8 cellular contexts compared by ENCODE assay signal in genomic region chr14:91350813-91351507, GRCh38.
DNase-seq lines count a peak whose midpoint lies in the region; ATAC-seq and TF ChIP-seq lines count a peak whose summit lies in the region.

No MANE protein-coding gene starts in this region.

- no peaks in the 10 kb centered on the region for H3K9me3 Mint-ChIP-seq in activated naive CD8-positive, alpha-beta T cell treated with anti-CD3 and anti-CD28 coated beads, Interleukin-2, amount 10 ng/mL, durations not matched to agents 7 days and 5 days

- intact Hi-C loops in lower leg skin (cut with DNase I; ENCODE audit: low total_unique reads) = loop anchor here (1.0 kb wide), 1 partner anchor 31 kb away; no protein-coding TSS in a partner anchor

- H3K4me1 Mint-ChIP-seq in activated naive CD8-positive, alpha-beta T cell treated with anti-CD3 and anti-CD28 coated beads, Interleukin-2, amount 10 ng/mL, durations not matched to agents 7 days and 5 days = peaks cover 78% of the 10 kb centered on the region

- H3K4me3 Mint-ChIP-seq in activated naive CD8-positive, alpha-beta T cell treated with anti-CD3 and anti-CD28 coated beads, Interleukin-2, amount 10 ng/mL, durations not matched to agents 7 days and 5 days = peak overlapping the region; percentile 85

- POLR2A ChIA-PET in activated naive CD8-positive, alpha-beta T cell treated with anti-CD3 and anti-CD28 coated beads, Interleukin-2, amount 10 ng/mL, durations not matched to agents 7 days and 5 days (lab: Charles Lee) = interaction anchor here (0.6 to 11.2 kb wide), 13 partner anchors 20 to 716 kb away, joined by 3 to 114 read pairs (median 4); partner anchors contain the start of gene CCDC88C

- DNase-seq in GM13976 (ENCODE audit: low spot score) = peak; percentile 79
- peak; percentile 18 for DNase-seq in NB4 (ENCODE audit: low read depth)
- peak; percentile 67 for DNase-seq in activated naive CD8-positive, alpha-beta T cell treated with anti-CD3 and anti-CD28 coated beads, Interleukin-2, amount 10 ng/mL, durations not matched to agents 7 days and 5 days
- peak; percentile 47 to 60 for DNase-seq in stimulated activated CD4-positive, alpha-beta T cell treated with anti-CD3 and anti-CD28 coated beads, Interleukin-12 subunit alpha, Interleukin-12 subunit beta, amount 100 ng/mL, for 24 hours (ENCODE audit: low read depth in 2 of 2)
- DNase-seq in lower leg skin (ENCODE audit: low spot score in 2 of 2) = no peak
- no peak for DNase-seq in UCSD-AML1 (lab: John Stamatoyannopoulos, UW; ENCODE audit: unreplicated experiment)
- DNase-seq in SW 1271 (lab: John Stamatoyannopoulos, UW) = no peak

- H3K27ac Mint-ChIP-seq in activated naive CD8-positive, alpha-beta T cell treated with anti-CD3 and anti-CD28 coated beads, Interleukin-2, amount 10 ng/mL, durations not matched to agents 7 days and 5 days = peak overlapping the region; percentile 96

- 78 to 79% methylated on average over 17 to 18 of the region's 18 CpGs for WGBS in lower leg skin, 2 donors

- H3K27me3 Mint-ChIP-seq in activated naive CD8-positive, alpha-beta T cell treated with anti-CD3 and anti-CD28 coated beads, Interleukin-2, amount 10 ng/mL, durations not matched to agents 7 days and 5 days = no peaks in the 10 kb centered on the region

- H3K4me3 ChIP-seq in NB4 (ENCODE audit: low read depth, low read length) (no peak overlapping the region), lower leg skin (ENCODE audit: low read depth, poor library complexity, severe bottlenecking) (no peak overlapping the region)

- peaks cover 18% of the 10 kb centered on the region for H3K36me3 Mint-ChIP-seq in activated naive CD8-positive, alpha-beta T cell treated with anti-CD3 and anti-CD28 coated beads, Interleukin-2, amount 10 ng/mL, durations not matched to agents 7 days and 5 days

- TF ChIP-seq POLR2A in NB4 (IDR thresholded peaks at IDR 0.05; ENCODE audit: extremely low read depth, insufficient read length) (no peak), lower leg skin (IDR thresholded peaks at IDR 0.05) (no peak)

- in situ Hi-C loops in GM13976 (cut with MboI; ENCODE audit: low sequenced_read_pairs, unreplicated experiment) = loop anchor here (10.0 kb wide), 1 partner anchor 54 kb away; no protein-coding TSS in a partner anchor

- ATAC-seq in GM21786 (IDR thresholded peaks at IDR 0.05; ENCODE audit: unreplicated experiment) = peak; percentile 53
- peak; percentile 78 for ATAC-seq in activated naive CD8-positive, alpha-beta T cell treated with anti-CD3 and anti-CD28 coated beads, Interleukin-2, amount 10 ng/mL, durations not matched to agents 7 days and 5 days (ENCODE audit: low read depth)

- no peak for TF ChIP-seq CTCF in GM13976 (IDR thresholded peaks at IDR 0.05; ENCODE audit: borderline replicate concordance, control extremely low read depth, extremely low read depth, insufficient read depth, missing control alignments)
- no peak for TF ChIP-seq CTCF in NB4 (IDR thresholded peaks at IDR 0.05; ENCODE audit: low read depth, low read length)
- no peak for TF ChIP-seq CTCF in lower leg skin (IDR thresholded peaks at IDR 0.05)

Comparison
In these comparisons a context has a peak if more than half of its experiments do, and no peak if none do; other contexts are left out.
1. DNase-seq: peak in GM13976 (single experiment), NB4 (single experiment), activated naive CD8-positive, alpha-beta T cell treated with anti-CD3 and anti-CD28 coated beads, Interleukin-2, amount 10 ng/mL, durations not matched to agents 7 days and 5 days (single experiment) and stimulated activated CD4-positive, alpha-beta T cell treated with anti-CD3 and anti-CD28 coated beads, Interleukin-12 subunit alpha, Interleukin-12 subunit beta, amount 100 ng/mL, for 24 hours (2 of 2); none in lower leg skin (0 of 2), UCSD-AML1 (single experiment) and SW 1271 (0 of 2).